ENCODE assay signal across 10 cellular contexts in genomic region chr5:153629027-153629426, GRCh38.
A peak's percentile ranks its signal among the peaks of the same experiment; 100 is the strongest.
DNase-seq lines count a peak whose midpoint lies in the region; ATAC-seq, FAIRE-seq and TF ChIP-seq lines count a peak whose summit lies in the region.
"Had no signal": no experiment of that assay in that cellular context is flagged by ENCODE, and none has a peak within 500 bp of the region (broad histone marks: within the 10 kb centered on the region; RNA-seq: fewer than 3 reads in every experiment).

No MANE protein-coding gene starts in this region.

- H2BK12ac ChIP-seq in H1 (ENCODE audit: low read depth, low read length): no peak overlapping the region

- no peak overlapping the region for H3K27ac Mint-ChIP-seq in activated naive CD4-positive, alpha-beta T cell treated with anti-CD3 and anti-CD28 coated beads, Interleukin-2, amount 50 U/mL, for 72 hours

- peak; percentile 3 to 47; a peak in 3 of 4 replicates for TF ChIP-seq RAD21 in H1 (IDR thresholded peaks at IDR 0.05 in 1 of 2, conservative IDR thresholded peaks at IDR 0.05 in 1 of 2; ENCODE audit: low read depth in 2 of 2, low read length in 2 of 2)

- no peaks in the 10 kb centered on the region for H3K36me3 Mint-ChIP-seq in activated naive CD4-positive, alpha-beta T cell treated with anti-CD3 and anti-CD28 coated beads, Interleukin-2, amount 50 U/mL, for 72 hours

- no peak overlapping the region for H4K91ac ChIP-seq in H1 (replicated peaks; ENCODE audit: insufficient read length, low read length)

- H4K20me1 ChIP-seq in H1 (replicated peaks in 1 of 2; ENCODE audit: control insufficient read depth in 1 of 2, insufficient read depth in 2 of 2, low read length in 2 of 2): no peaks in the 10 kb centered on the region

- no peaks in the 10 kb centered on the region for H3K27me3 ChIP-seq in H1 (replicated peaks in 1 of 4; ENCODE audit: control insufficient read depth in 3 of 4, extremely low read depth in 1 of 4, insufficient read depth in 3 of 4, low read length in 3 of 4)

- no peaks in the 10 kb centered on the region for H3K79me2 ChIP-seq in H1 (ENCODE audit: control insufficient read depth in 1 of 2, insufficient read depth in 2 of 2, low read length in 2 of 2)

- H3K79me1 ChIP-seq in H1 (ENCODE audit: low read depth, low read length): no peaks in the 10 kb centered on the region

- peaks cover 2 to 8% (median 6%) of the 10 kb centered on the region in 4 experiments; a peak in 6 of 7 replicates for H3K4me1 ChIP-seq in H1 (replicated peaks in 1 of 4; ENCODE audit: control insufficient read depth in 3 of 4, insufficient read depth in 4 of 4, low read length in 3 of 4)

- no peak for ATAC-seq in activated naive CD4-positive, alpha-beta T cell treated with anti-CD3 and anti-CD28 coated beads, Interleukin-2, amount 50 U/mL, for 72 hours
- no peak for ATAC-seq in GM18858 (IDR thresholded peaks at IDR 0.05; ENCODE audit: unreplicated experiment)

- intact Hi-C loops in posterior vena cava (cut with DNase I): no loop called here

- TF ChIP-seq EP300 in H1 (IDR thresholded peaks at IDR 0.05; ENCODE audit: borderline replicate concordance in 1 of 2, low read depth in 2 of 2, low read length in 2 of 2): no peak

- DNase-seq in AG09319 (ENCODE audit: extremely low read depth, low read depth) (peak; percentile 88), NCI-H69 (lab: John Stamatoyannopoulos, UW) (peak; percentile 83), H1 (ENCODE audit: low read depth in 1 of 2, low spot score in 2 of 2) (peak; percentile 50 to 60), lung microvascular endothelial cell (ENCODE audit: low read depth in 2 of 2) (peak; percentile 40 to 91), posterior vena cava (ENCODE audit: low spot score) (no peak), NCI-H2171 (lab: John Stamatoyannopoulos, UW) (no peak)
- DNase-seq in activated naive CD4-positive, alpha-beta T cell treated with anti-CD3 and anti-CD28 coated beads, Interleukin-2, amount 50 U/mL, for 72 hours (ENCODE audit: low spot score in 2 of 2): no peak
- DNase-seq: NCI-H1436 had no signal

- H3K23ac ChIP-seq in H1 (ENCODE audit: insufficient read length): no peak overlapping the region

- no peak for TF ChIP-seq POLR2A in H1 (IDR thresholded peaks at IDR 0.05; ENCODE audit: control extremely low read depth in 1 of 2, low read depth in 2 of 2, low read length in 2 of 2)

- H2BK120ac ChIP-seq in H1 (replicated peaks; ENCODE audit: low read depth, low read length): no peak overlapping the region

- H3K9me3 ChIP-seq in H1 (ENCODE audit: insufficient read depth in 2 of 2, low read depth in 1 of 2, low read length in 1 of 2): no peaks in the 10 kb centered on the region

- no peaks in the 10 kb centered on the region for H3K9me3 Mint-ChIP-seq in activated naive CD4-positive, alpha-beta T cell treated with anti-CD3 and anti-CD28 coated beads, Interleukin-2, amount 50 U/mL, for 72 hours

- no peaks in the 10 kb centered on the region for H3K36me3 ChIP-seq in H1 (ENCODE audit: control insufficient read depth in 2 of 4, insufficient read depth in 4 of 4, low read length in 3 of 4)

- peak; percentile 42 for FAIRE-seq in H1 (lab: Jason Lieb, UNC)
- FAIRE-seq: G401.6 had no signal

- H3K9ac ChIP-seq in H1 (replicated peaks in 1 of 4; ENCODE audit: extremely low read depth in 1 of 4, low read depth in 3 of 4, low read length in 3 of 4): peak overlapping the region in 1 of 4 experiments; percentile 14; a peak in 1 of 7 replicates

- H3K4me3 ChIP-seq in H1 (ENCODE audit: extremely low read depth in 1 of 4, insufficient read depth in 2 of 4, low read depth in 3 of 4, low read length in 4 of 4): no peak overlapping the region

- H3K23me2 ChIP-seq in H1 (ENCODE audit: low read depth, low read length): no peaks in the 10 kb centered on the region

- H2BK5ac ChIP-seq in H1 (ENCODE audit: low read depth, low read length): no peak overlapping the region

- no peak overlapping the region for H4K5ac ChIP-seq in H1 (ENCODE audit: insufficient read length, low read depth, low read length)

- CTCF ChIA-PET in H1 (lab: Charles Lee; ENCODE audit: partially characterized antibody): interaction anchor here (0.8 to 1.2 kb wide), 2 partner anchors 9 to 127 kb away, joined by 3 to 4 read pairs; no protein-coding TSS in a partner anchor

- no peak overlapping the region for H3K4ac ChIP-seq in H1 (replicated peaks; ENCODE audit: insufficient read length, low read depth, low read length)

- 28% methylated on average over 3 of the region's 3 CpGs; no CpG with 5 or more reads in 1 of the 2 experiments for WGBS in H1 (ENCODE audit: extremely low coverage in 1 of 2, insufficient coverage in 1 of 2, insufficient read length in 1 of 2, insufficient replicate concordance in 2 of 2, low coverage in 1 of 2, low lambda C conversion rate in 2 of 2, missing lambda C conversion rate in 1 of 2), 2 experiments

- H2BK20ac ChIP-seq in H1 (ENCODE audit: low read length): no peak overlapping the region

- H3K14ac ChIP-seq in H1 (ENCODE audit: insufficient read length): no peak overlapping the region

- peak overlapping the region in 1 of 2 experiments; percentile 24; a peak in 1 of 4 replicates for H3K4me2 ChIP-seq in H1 (ENCODE audit: insufficient read depth in 1 of 2, low read depth in 2 of 2, low read length in 2 of 2)

- H3K18ac ChIP-seq in H1 (ENCODE audit: extremely low read depth, low read length): no peak overlapping the region

- H2AFZ ChIP-seq in H1 (ENCODE audit: low read length): peak overlapping the region; percentile 78; the same call in 1 of the 2 replicates

- no peak overlapping the region for H3K27ac ChIP-seq in H1 (ENCODE audit: low read depth, low read length)

- no peak overlapping the region for H2BK15ac ChIP-seq in H1 (ENCODE audit: low read length)

- no peak overlapping the region for H2AK5ac ChIP-seq in H1 (ENCODE audit: low read depth, low read length)

- POLR2A ChIA-PET in H1 (lab: Charles Lee; ENCODE audit: partially characterized antibody): no interaction called here

- peak; percentile 70 for TF ChIP-seq CTCF in AG09319 (IDR thresholded peaks at IDR 0.05; ENCODE audit: low read depth, low read length)
- TF ChIP-seq CTCF in H1 (IDR thresholded peaks at IDR 0.05; ENCODE audit: control extremely low read depth in 1 of 3, insufficient read depth in 1 of 3, low read depth in 1 of 3, low read length in 3 of 3): peak in 1 of 3 experiments; percentile 11; a peak in 1 of 4 replicates

- no peak overlapping the region for H4K8ac ChIP-seq in H1 (ENCODE audit: extremely low read depth, insufficient read depth, low read length)

- no peak overlapping the region for H3K56ac ChIP-seq in H1 (replicated peaks; ENCODE audit: insufficient read length, low read depth, low read length)

TF ChIP-seq in H1, 55 proteins besides CTCF, POLR2A, EP300 and RAD21:
- no peak for TF ChIP-seq JUN (IDR thresholded peaks at IDR 0.05; ENCODE audit: low read depth, low read length)
- 0 out of 2 replicates have a peak, but pooled peaks have one; percentile 19 for TF ChIP-seq EGR1 (IDR thresholded peaks at IDR 0.05; ENCODE audit: borderline replicate concordance, low read depth, low read length)
- no peak for TF ChIP-seq RFX5 (IDR thresholded peaks at IDR 0.05; ENCODE audit: borderline replicate concordance, low read depth, low read length)
- peak; percentile 75 for TF ChIP-seq MAX (IDR thresholded peaks at IDR 0.05)
- peak; percentile 56; the same call in 1 of the 2 replicates for TF ChIP-seq E2F6 (IDR thresholded peaks at IDR 0.05)
- no peak for TF ChIP-seq FOSL1 (IDR thresholded peaks at IDR 0.05; ENCODE audit: insufficient read depth, low read depth, low read length)
- TF ChIP-seq HDAC6 (IDR thresholded peaks at IDR 0.05; ENCODE audit: low read depth, low read length): no peak
- TF ChIP-seq MAFK (IDR thresholded peaks at IDR 0.05; ENCODE audit: low read depth, low read length): peak; percentile 5; the same call in 1 of the 2 replicates
TF ChIP-seq in H1: peak in this region for 4.

Comparison
In these comparisons a context has a peak if more than half of its experiments do, and no peak if none do; other contexts are left out.
1. DNase-seq: peak in AG09319 (single experiment), NCI-H69 (single experiment), H1 (2 of 2) and lung microvascular endothelial cell (2 of 2); none in posterior vena cava (single experiment), NCI-H2171 (single experiment) and activated naive CD4-positive, alpha-beta T cell treated with anti-CD3 and anti-CD28 coated beads, Interleukin-2, amount 50 U/mL, for 72 hours (0 of 2).